ENCODE assay signal across 8 cellular contexts in the genomic region with DNA sequence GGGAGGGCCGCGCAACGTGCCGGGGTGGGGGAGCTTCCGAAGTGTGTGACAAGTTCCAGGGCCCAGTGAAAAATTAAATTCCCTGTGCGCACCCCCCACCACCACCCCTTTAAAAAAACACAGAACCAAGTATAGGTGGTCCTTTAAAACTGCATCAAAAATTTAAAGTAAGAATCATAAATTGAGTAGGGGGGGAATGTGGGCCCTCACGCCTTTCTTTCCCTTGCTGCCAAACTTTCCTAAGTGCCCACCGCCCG. TPM values are rescaled to one million over a fixed set of nuclear protein-coding genes. Genes with fewer than 3 reads are reported as not detected.
DNase-seq lines count a peak whose midpoint lies in the region; ATAC-seq and TF ChIP-seq lines count a peak whose summit lies in the region.
"Had no signal": no experiment of that assay in that cellular context is flagged by ENCODE, and none has a peak within 500 bp of the region (broad histone marks: within the 10 kb centered on the region; RNA-seq: fewer than 3 reads in every experiment).

No MANE protein-coding gene starts in this region.

- DNase-seq in H7 = no peak
- no peak for DNase-seq in SK-N-MC (ENCODE audit: low read depth, low spot score)
- no peak for DNase-seq in glutamatergic neuron
- DNase-seq in skeletal muscle cell (ENCODE audit: low read depth) = no peak
- DNase-seq in sciatic nerve (ENCODE audit: low spot score) = no peak
- DNase-seq in substantia nigra (lab: John Stamatoyannopoulos, UW) = no peak

- H3K36me3 ChIP-seq in H7 (replicated peaks; ENCODE audit: control insufficient read depth, insufficient read depth, low read length) (peaks cover 3% of the 10 kb centered on the region), SK-N-MC (ENCODE audit: insufficient read depth, low read length) (no peaks in the 10 kb centered on the region)

- H3K27me3 Mint-ChIP-seq in glutamatergic neuron (ENCODE audit: unreplicated experiment) = peaks cover 13% of the 10 kb centered on the region

- no peak for TF ChIP-seq CTCF in glutamatergic neuron (IDR thresholded peaks at IDR 0.05; ENCODE audit: partially characterized antibody, unreplicated experiment)

- peaks cover 11% of the 10 kb centered on the region for H3K9me3 Mint-ChIP-seq in glutamatergic neuron (ENCODE audit: unreplicated experiment)

- peak overlapping the region; percentile 92 for H3K4me3 ChIP-seq in H7 (ENCODE audit: insufficient read depth, low read depth, low read length)
- peak overlapping the region; percentile 92 for H3K4me3 ChIP-seq in SK-N-MC
- H3K4me3 ChIP-seq in skeletal muscle cell (ENCODE audit: low read depth, low read length) = peak overlapping the region; percentile 69

- no peak overlapping the region for H3K9ac ChIP-seq in SK-N-MC (ENCODE audit: insufficient read length)

- peaks cover 4% of the 10 kb centered on the region for H3K36me3 Mint-ChIP-seq in glutamatergic neuron (ENCODE audit: unreplicated experiment)

- intact Hi-C loops in sciatic nerve (cut with DNase I) = no loop called here

- no peak overlapping the region for H3K27ac Mint-ChIP-seq in glutamatergic neuron (ENCODE audit: unreplicated experiment)

- ATAC-seq in sciatic nerve = no peak
- ATAC-seq in HG03457 (IDR thresholded peaks at IDR 0.05; ENCODE audit: unreplicated experiment) = no peak

- H3K27ac ChIP-seq in SK-N-MC = no peak overlapping the region
- H3K27ac ChIP-seq in substantia nigra (ENCODE audit: low read depth, low read length, poor library complexity, severe bottlenecking) = no peak overlapping the region

- peak overlapping the region; percentile 94 for H3K4me3 Mint-ChIP-seq in glutamatergic neuron (ENCODE audit: unreplicated experiment)

- no peaks in the 10 kb centered on the region for H3K9me3 ChIP-seq in SK-N-MC (ENCODE audit: low read depth, low read length)

- peaks cover 8% of the 10 kb centered on the region for H3K4me1 Mint-ChIP-seq in glutamatergic neuron (ENCODE audit: low read depth, unreplicated experiment)

- H3K27me3 ChIP-seq in H7 (ENCODE audit: control insufficient read depth, insufficient read depth, low read length) = no peaks in the 10 kb centered on the region; the same call in 1 of the 2 replicates

RNA-seq across cellular contexts. Expression of a gene that starts 2.5 kb away (rescaled TPM):
- 30.5 and 34.9 TPM in 2 replicates for total RNA-seq in H7 (2014; rRNA removed; shearing (Covaris generic))
- total RNA-seq in glutamatergic neuron (ENCODE audit: unreplicated experiment) = 29.1 TPM
- 1.6 TPM for total RNA-seq in sciatic nerve
- total RNA-seq: M059J had no signal

Comparison
In these comparisons a context has a peak if more than half of its experiments do, and no peak if none do; other contexts are left out.
1. RNA of a gene that starts 2.5 kb away (total RNA-seq): 30.5 to 34.9 TPM in H7 and 29.1 TPM in glutamatergic neuron (single experiment); 1.6 TPM in sciatic nerve (single experiment); every median in the first group is over 10 times any median in the second.
2. Peak in every context shown above with its lines, with median percentiles within 50 percentile points of each other: H3K4me3 ChIP-seq.